8 cellular contexts compared by ENCODE assay signal in genomic region chr11:13668102-13668956, GRCh38.
DNase-seq lines count a peak whose midpoint lies in the region; ATAC-seq lines count a peak whose summit lies in the region.

Gene FAR1, plus strand, starts transcription at chr11:13668668. Its CDS starts 26,098 bp downstream, at chr11:13694766.

- DNase-seq in AG20443 (ENCODE audit: low spot score): peak; percentile 98
- DNase-seq in NCI-H446 (lab: John Stamatoyannopoulos, UW): peak; percentile 99
- DNase-seq in cerebellar cortex (ENCODE audit: low spot score): peak; percentile 99
- peak; percentile 100 for DNase-seq in iris pigment epithelial cell (ENCODE audit: low read depth)
- peak; percentile 90 to 95 (median 95) for DNase-seq in stimulated activated CD4-positive, alpha-beta T cell treated with anti-CD3 and anti-CD28 coated beads, Interleukin-12 subunit alpha, Interleukin-12 subunit beta, amount 100 ng/mL, for 48 hours (ENCODE audit: low read depth in 2 of 3, low spot score in 1 of 3)

- ATAC-seq in GM19025 (IDR thresholded peaks at IDR 0.05; ENCODE audit: low read depth, unreplicated experiment): peak; percentile 88
- peak; percentile 86 for ATAC-seq in HG03342 (IDR thresholded peaks at IDR 0.05; ENCODE audit: unreplicated experiment)
- peak; percentile 92 to 94 for ATAC-seq in activated CD4-positive, CD25-positive, alpha-beta regulatory T cell treated with anti-CD3 and anti-CD28 coated beads, Interleukin-2, amount 50 U/mL, for 24 hours

Comparison
In these comparisons a context has a peak if more than half of its experiments do, and no peak if none do; other contexts are left out.
1. Peak in every context shown above with its lines: DNase-seq and ATAC-seq.